ENCODE assay signal across 1 cellular context in genomic region chr20:31674895-31675827, GRCh38.
TF ChIP-seq lines count a peak whose summit lies in the region.

No MANE protein-coding gene starts in this region.

TF ChIP-seq in HepG2, 621 proteins besides CTCF, POLR2A, EP300 and RAD21 (continued from another document and continues in another):
- no peak for TF ChIP-seq MYPOP (CRISPR knock-in tag; IDR thresholded peaks at IDR 0.05)
- no peak for TF ChIP-seq FOXA1 (IDR thresholded peaks at IDR 0.05)
- TF ChIP-seq FOXA1 (CRISPR knock-in tag; IDR thresholded peaks at IDR 0.05), result no peak
- TF ChIP-seq ZNF253 (CRISPR knock-in tag; IDR thresholded peaks at IDR 0.05; ENCODE audit: borderline replicate concordance), result no peak
- peak; percentile 11; the same call in 1 of the 2 replicates for TF ChIP-seq POLR2AphosphoS5 (IDR thresholded peaks at IDR 0.05; ENCODE audit: low read depth, low read length)
- TF ChIP-seq RBM22 (optimal IDR thresholded peaks at IDR 0.05; ENCODE audit: low read length), result peak; percentile 92
- TF ChIP-seq SUZ12 (IDR thresholded peaks at IDR 0.05; ENCODE audit: low read depth, low read length), result no peak
- TF ChIP-seq, protein P1, sequence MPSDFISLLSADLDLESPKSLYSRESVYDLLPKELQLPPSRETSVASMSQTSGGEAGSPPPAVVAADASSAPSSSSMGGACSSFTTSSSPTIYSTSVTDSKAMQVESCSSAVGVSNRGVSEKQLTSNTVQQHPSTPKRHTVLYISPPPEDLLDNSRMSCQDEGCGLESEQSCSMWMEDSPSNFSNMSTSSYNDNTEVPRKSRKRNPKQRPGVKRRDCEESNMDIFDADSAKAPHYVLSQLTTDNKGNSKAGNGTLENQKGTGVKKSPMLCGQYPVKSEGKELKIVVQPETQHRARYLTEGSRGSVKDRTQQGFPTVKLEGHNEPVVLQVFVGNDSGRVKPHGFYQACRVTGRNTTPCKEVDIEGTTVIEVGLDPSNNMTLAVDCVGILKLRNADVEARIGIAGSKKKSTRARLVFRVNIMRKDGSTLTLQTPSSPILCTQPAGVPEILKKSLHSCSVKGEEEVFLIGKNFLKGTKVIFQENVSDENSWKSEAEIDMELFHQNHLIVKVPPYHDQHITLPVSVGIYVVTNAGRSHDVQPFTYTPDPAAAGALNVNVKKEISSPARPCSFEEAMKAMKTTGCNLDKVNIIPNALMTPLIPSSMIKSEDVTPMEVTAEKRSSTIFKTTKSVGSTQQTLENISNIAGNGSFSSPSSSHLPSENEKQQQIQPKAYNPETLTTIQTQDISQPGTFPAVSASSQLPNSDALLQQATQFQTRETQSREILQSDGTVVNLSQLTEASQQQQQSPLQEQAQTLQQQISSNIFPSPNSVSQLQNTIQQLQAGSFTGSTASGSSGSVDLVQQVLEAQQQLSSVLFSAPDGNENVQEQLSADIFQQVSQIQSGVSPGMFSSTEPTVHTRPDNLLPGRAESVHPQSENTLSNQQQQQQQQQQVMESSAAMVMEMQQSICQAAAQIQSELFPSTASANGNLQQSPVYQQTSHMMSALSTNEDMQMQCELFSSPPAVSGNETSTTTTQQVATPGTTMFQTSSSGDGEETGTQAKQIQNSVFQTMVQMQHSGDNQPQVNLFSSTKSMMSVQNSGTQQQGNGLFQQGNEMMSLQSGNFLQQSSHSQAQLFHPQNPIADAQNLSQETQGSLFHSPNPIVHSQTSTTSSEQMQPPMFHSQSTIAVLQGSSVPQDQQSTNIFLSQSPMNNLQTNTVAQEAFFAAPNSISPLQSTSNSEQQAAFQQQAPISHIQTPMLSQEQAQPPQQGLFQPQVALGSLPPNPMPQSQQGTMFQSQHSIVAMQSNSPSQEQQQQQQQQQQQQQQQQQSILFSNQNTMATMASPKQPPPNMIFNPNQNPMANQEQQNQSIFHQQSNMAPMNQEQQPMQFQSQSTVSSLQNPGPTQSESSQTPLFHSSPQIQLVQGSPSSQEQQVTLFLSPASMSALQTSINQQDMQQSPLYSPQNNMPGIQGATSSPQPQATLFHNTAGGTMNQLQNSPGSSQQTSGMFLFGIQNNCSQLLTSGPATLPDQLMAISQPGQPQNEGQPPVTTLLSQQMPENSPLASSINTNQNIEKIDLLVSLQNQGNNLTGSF (CRISPR knock-in tag; IDR thresholded peaks at IDR 0.05), result peak; percentile 12; the same call in 1 of the 2 replicates
- no peak for TF ChIP-seq ZFP82 (CRISPR knock-in tag; IDR thresholded peaks at IDR 0.05; ENCODE audit: borderline replicate concordance)
- TF ChIP-seq FOSL2 (CRISPR knock-in tag; IDR thresholded peaks at IDR 0.05), result peak; percentile 58
- 0 out of 2 replicates have a peak, but pooled peaks have one; percentile 4 for TF ChIP-seq RFX1 (IDR thresholded peaks at IDR 0.05)
- no peak for TF ChIP-seq SMARCE1 (IDR thresholded peaks at IDR 0.05; ENCODE audit: borderline replicate concordance)
- TF ChIP-seq, protein P2, sequence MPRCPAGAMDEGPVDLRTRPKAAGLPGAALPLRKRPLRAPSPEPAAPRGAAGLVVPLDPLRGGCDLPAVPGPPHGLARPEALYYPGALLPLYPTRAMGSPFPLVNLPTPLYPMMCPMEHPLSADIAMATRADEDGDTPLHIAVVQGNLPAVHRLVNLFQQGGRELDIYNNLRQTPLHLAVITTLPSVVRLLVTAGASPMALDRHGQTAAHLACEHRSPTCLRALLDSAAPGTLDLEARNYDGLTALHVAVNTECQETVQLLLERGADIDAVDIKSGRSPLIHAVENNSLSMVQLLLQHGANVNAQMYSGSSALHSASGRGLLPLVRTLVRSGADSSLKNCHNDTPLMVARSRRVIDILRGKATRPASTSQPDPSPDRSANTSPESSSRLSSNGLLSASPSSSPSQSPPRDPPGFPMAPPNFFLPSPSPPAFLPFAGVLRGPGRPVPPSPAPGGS (CRISPR knock-in tag; IDR thresholded peaks at IDR 0.05), result no peak
- TF ChIP-seq ZKSCAN5 (CRISPR knock-in tag; IDR thresholded peaks at IDR 0.05), result no peak
- no peak for TF ChIP-seq CHD2 (IDR thresholded peaks at IDR 0.05; ENCODE audit: low read depth, low read length)
- TF ChIP-seq, protein P3, sequence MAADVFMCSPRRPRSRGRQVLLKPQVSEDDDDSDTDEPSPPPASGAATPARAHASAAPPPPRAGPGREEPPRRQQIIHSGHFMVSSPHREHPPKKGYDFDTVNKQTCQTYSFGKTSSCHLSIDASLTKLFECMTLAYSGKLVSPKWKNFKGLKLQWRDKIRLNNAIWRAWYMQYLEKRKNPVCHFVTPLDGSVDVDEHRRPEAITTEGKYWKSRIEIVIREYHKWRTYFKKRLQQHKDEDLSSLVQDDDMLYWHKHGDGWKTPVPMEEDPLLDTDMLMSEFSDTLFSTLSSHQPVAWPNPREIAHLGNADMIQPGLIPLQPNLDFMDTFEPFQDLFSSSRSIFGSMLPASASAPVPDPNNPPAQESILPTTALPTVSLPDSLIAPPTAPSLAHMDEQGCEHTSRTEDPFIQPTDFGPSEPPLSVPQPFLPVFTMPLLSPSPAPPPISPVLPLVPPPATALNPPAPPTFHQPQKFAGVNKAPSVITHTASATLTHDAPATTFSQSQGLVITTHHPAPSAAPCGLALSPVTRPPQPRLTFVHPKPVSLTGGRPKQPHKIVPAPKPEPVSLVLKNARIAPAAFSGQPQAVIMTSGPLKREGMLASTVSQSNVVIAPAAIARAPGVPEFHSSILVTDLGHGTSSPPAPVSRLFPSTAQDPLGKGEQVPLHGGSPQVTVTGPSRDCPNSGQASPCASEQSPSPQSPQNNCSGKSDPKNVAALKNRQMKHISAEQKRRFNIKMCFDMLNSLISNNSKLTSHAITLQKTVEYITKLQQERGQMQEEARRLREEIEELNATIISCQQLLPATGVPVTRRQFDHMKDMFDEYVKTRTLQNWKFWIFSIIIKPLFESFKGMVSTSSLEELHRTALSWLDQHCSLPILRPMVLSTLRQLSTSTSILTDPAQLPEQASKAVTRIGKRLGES (CRISPR knock-in tag; IDR thresholded peaks at IDR 0.05; ENCODE audit: borderline replicate concordance), result no peak
- TF ChIP-seq PPARG (CRISPR knock-in tag; conservative IDR thresholded peaks at IDR 0.05), result no peak
- TF ChIP-seq ATM (IDR thresholded peaks at IDR 0.05; ENCODE audit: borderline replicate concordance), result no peak
- TF ChIP-seq POGZ (CRISPR knock-in tag; IDR thresholded peaks at IDR 0.05), result no peak
- TF ChIP-seq REL (CRISPR knock-in tag; conservative IDR thresholded peaks at IDR 0.05), result no peak
- TF ChIP-seq RFX3 (CRISPR knock-in tag; IDR thresholded peaks at IDR 0.05), result no peak
- no peak for TF ChIP-seq ZNF224 (CRISPR knock-in tag; IDR thresholded peaks at IDR 0.05)
- TF ChIP-seq ZNF777 (CRISPR knock-in tag; IDR thresholded peaks at IDR 0.05), result no peak
- no peak for TF ChIP-seq TAF1 (CRISPR knock-in tag; IDR thresholded peaks at IDR 0.05)
- no peak for TF ChIP-seq FLYWCH1 (CRISPR knock-in tag; IDR thresholded peaks at IDR 0.05)
- no peak for TF ChIP-seq IRF2 (CRISPR knock-in tag; IDR thresholded peaks at IDR 0.05)
- TF ChIP-seq ZNF772 (CRISPR knock-in tag; IDR thresholded peaks at IDR 0.05), result no peak
- no peak for TF ChIP-seq KLF16 (CRISPR knock-in tag; IDR thresholded peaks at IDR 0.05)
- peak; percentile 7 for TF ChIP-seq TEAD3 (CRISPR knock-in tag; optimal IDR thresholded peaks at IDR 0.05; ENCODE audit: borderline replicate concordance)
- TF ChIP-seq ZNF451 (CRISPR knock-in tag; IDR thresholded peaks at IDR 0.05), result no peak
- TF ChIP-seq CBFB (CRISPR knock-in tag; IDR thresholded peaks at IDR 0.05), result 0 out of 2 replicates have a peak, but pooled peaks have one; percentile 23
- TF ChIP-seq ZNF382 (CRISPR knock-in tag; IDR thresholded peaks at IDR 0.05; ENCODE audit: borderline replicate concordance), result no peak
- no peak for TF ChIP-seq FOXK1 (CRISPR knock-in tag; IDR thresholded peaks at IDR 0.05; ENCODE audit: borderline replicate concordance, low read depth)
- TF ChIP-seq ATF5 (CRISPR knock-in tag; IDR thresholded peaks at IDR 0.05; ENCODE audit: low read depth), result no peak
- TF ChIP-seq SETDB1 (CRISPR knock-in tag; IDR thresholded peaks at IDR 0.05; ENCODE audit: borderline replicate concordance), result no peak
- TF ChIP-seq LCORL (IDR thresholded peaks at IDR 0.05), result no peak
- TF ChIP-seq LCORL (CRISPR knock-in tag; IDR thresholded peaks at IDR 0.05), result no peak
- no peak for TF ChIP-seq ZSCAN9 (CRISPR knock-in tag; IDR thresholded peaks at IDR 0.05; ENCODE audit: borderline replicate concordance)
- TF ChIP-seq ZMYM4 (CRISPR knock-in tag; IDR thresholded peaks at IDR 0.05), result peak; percentile 34; the same call in 1 of the 2 replicates
- no peak for TF ChIP-seq HINFP (CRISPR knock-in tag; IDR thresholded peaks at IDR 0.05; ENCODE audit: low read depth)
- TF ChIP-seq ZNF546 (CRISPR knock-in tag; conservative IDR thresholded peaks at IDR 0.05), result no peak
- no peak for TF ChIP-seq ZNF574 (CRISPR knock-in tag; IDR thresholded peaks at IDR 0.05)
- TF ChIP-seq MED8 (CRISPR knock-in tag; IDR thresholded peaks at IDR 0.05; ENCODE audit: insufficient replicate concordance), result no peak
- no peak for TF ChIP-seq ZKSCAN8 (CRISPR knock-in tag; IDR thresholded peaks at IDR 0.05; ENCODE audit: borderline replicate concordance)
- no peak for TF ChIP-seq TBX2 (CRISPR knock-in tag; IDR thresholded peaks at IDR 0.05; ENCODE audit: borderline replicate concordance)
- TF ChIP-seq ZBTB42 (CRISPR knock-in tag; IDR thresholded peaks at IDR 0.05), result no peak
- no peak for TF ChIP-seq ZNF367 (CRISPR knock-in tag; IDR thresholded peaks at IDR 0.05; ENCODE audit: borderline replicate concordance)
- no peak for TF ChIP-seq GRHL1 (CRISPR knock-in tag; conservative IDR thresholded peaks at IDR 0.05)
- TF ChIP-seq, protein P4, sequence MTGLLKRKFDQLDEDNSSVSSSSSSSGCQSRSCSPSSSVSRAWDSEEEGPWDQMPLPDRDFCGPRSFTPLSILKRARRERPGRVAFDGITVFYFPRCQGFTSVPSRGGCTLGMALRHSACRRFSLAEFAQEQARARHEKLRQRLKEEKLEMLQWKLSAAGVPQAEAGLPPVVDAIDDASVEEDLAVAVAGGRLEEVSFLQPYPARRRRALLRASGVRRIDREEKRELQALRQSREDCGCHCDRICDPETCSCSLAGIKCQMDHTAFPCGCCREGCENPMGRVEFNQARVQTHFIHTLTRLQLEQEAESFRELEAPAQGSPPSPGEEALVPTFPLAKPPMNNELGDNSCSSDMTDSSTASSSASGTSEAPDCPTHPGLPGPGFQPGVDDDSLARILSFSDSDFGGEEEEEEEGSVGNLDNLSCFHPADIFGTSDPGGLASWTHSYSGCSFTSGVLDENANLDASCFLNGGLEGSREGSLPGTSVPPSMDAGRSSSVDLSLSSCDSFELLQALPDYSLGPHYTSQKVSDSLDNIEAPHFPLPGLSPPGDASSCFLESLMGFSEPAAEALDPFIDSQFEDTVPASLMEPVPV (CRISPR knock-in tag; IDR thresholded peaks at IDR 0.05), result no peak
- no peak for TF ChIP-seq ZNF839 (CRISPR knock-in tag; IDR thresholded peaks at IDR 0.05; ENCODE audit: borderline replicate concordance)
